16 cellular contexts compared by ENCODE assay signal in the genomic region with DNA sequence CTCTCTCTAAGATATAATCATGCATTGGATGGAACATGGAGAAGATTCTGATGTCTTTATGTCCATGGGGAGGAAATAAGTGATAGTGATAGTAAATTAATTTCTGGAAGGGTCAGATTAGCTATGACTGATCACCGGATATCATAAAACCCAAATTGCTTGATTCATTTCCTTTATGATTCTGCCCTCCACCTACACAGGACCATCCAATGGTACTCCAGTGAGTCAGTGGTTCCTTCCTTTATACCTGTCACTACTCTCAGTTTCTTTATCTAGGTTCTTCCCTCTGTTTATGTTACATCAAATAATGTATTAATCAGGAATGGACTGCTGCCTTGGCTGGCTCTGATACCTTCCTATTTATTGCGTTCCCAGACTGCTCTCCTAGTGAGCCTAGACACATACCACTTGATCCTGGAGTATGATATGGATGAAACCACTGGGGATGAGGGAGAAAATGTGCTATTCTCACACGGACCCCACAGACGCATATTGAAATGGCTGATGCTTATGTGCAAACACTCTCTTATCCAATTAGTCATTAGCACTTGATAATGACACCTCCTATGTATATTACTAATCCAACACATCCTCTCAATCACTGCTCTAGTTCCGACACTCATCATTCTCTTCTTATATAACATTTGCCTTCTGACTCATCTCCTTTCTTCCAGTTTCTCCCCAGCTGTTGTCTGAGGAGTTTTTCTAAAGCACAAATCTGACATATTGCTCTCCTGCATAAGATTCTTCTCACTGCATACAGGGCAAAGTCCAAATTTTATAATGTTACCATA.
"Had no signal": no experiment of that assay in that cellular context is flagged by ENCODE, and none has a peak within 500 bp of the region (broad histone marks: within the 10 kb centered on the region; RNA-seq: fewer than 3 reads in every experiment).

No MANE protein-coding gene starts in this region.

- DNase-seq: activated CD4-positive, alpha-beta T cell treated with anti-CD3 and anti-CD28 coated beads, Interleukin-2, amount 50 U/mL, for 48 hours; activated naive CD8-positive, alpha-beta T cell treated with anti-CD3 and anti-CD28 coated beads, Interleukin-2, amount 10 ng/mL, durations not matched to agents 7 days and 5 days; aorta; islet precursor cell; nephron progenitor cell; psoas muscle; stimulated activated CD4-positive, alpha-beta T cell treated with anti-CD3 and anti-CD28 coated beads, Interleukin-2, amount 100 ng/mL, for 24 hours; stimulated activated naive CD4-positive, alpha-beta T cell had no signal

- ATAC-seq: gastroesophageal sphincter, left lobe of liver, psoas muscle, sciatic nerve, SK-N-SH treated with all-trans-retinoic acid at 6 μM for 48 hours, WTC11 had no signal

- FAIRE-seq: colon had no signal

- H3K36me3 Mint-ChIP-seq: activated naive CD8-positive, alpha-beta T cell treated with anti-CD3 and anti-CD28 coated beads, Interleukin-2, amount 10 ng/mL, durations not matched to agents 7 days and 5 days; memory B cell; type B pancreatic cell; WTC11 had no signal

- H3K9me3 Mint-ChIP-seq: activated naive CD8-positive, alpha-beta T cell treated with anti-CD3 and anti-CD28 coated beads, Interleukin-2, amount 10 ng/mL, durations not matched to agents 7 days and 5 days had no signal

- H3K4me1 Mint-ChIP-seq: activated naive CD8-positive, alpha-beta T cell treated with anti-CD3 and anti-CD28 coated beads, Interleukin-2, amount 10 ng/mL, durations not matched to agents 7 days and 5 days; memory B cell; nephron progenitor cell; WTC11 had no signal

- H3K27ac Mint-ChIP-seq: activated naive CD8-positive, alpha-beta T cell treated with anti-CD3 and anti-CD28 coated beads, Interleukin-2, amount 10 ng/mL, durations not matched to agents 7 days and 5 days; memory B cell; nephron progenitor cell; type B pancreatic cell; WTC11 had no signal

- H3K4me3 Mint-ChIP-seq: activated naive CD8-positive, alpha-beta T cell treated with anti-CD3 and anti-CD28 coated beads, Interleukin-2, amount 10 ng/mL, durations not matched to agents 7 days and 5 days; memory B cell; nephron progenitor cell; type B pancreatic cell; WTC11 had no signal
